ENCODE assay signal across 14 cellular contexts in the genomic region with DNA sequence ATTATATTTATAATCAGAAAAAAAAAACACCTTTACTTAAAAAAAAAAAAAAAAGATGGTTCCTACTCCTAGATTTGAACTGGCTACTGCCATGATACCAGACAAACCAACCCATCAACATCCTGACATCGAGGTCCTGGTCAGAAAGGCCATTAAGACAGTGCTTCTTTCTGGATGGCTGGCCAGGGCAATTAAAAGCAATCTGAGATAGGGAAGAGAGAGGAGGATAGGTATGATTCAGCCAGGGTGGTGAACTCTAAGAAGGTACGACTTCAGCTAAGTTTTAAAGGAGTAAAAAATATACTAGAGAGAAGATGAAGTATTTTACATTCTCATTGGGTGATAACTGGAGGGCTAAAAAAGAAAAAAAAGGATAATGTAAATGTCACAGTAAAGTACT.
"Had no signal": no experiment of that assay in that cellular context is flagged by ENCODE, and none has a peak within 500 bp of the region (broad histone marks: within the 10 kb centered on the region; RNA-seq: fewer than 3 reads in every experiment).

No MANE protein-coding gene starts in this region.

- H3K36me3 ChIP-seq: left lung, neural progenitor cell, tibial artery, uterus had no signal

- H3K79me2 ChIP-seq: parathyroid adenoma had no signal

- H3K27me3 ChIP-seq: left lung, neural progenitor cell, tibial artery, uterus had no signal

- H3K27ac Mint-ChIP-seq: activated CD4-positive, alpha-beta T cell treated with anti-CD3 and anti-CD28 coated beads, Interleukin-2, amount 10 ng/mL, durations not matched to agents 7 days and 5 days; activated naive CD4-positive, alpha-beta T cell treated with anti-CD3 and anti-CD28 coated beads for 36 hours; activated T-helper 17 cell treated with anti-CD3 and anti-CD28 coated beads, Interleukin-2, amount 50 U/mL, for 72 hours; dendritic cell treated with granulocyte-macrophage colony-stimulating factor and Interleukin-4, amounts not matched to agents 40 ng/mL and 50 ng/mL, for 4 days; neural progenitor cell; T-helper 1 cell treated with Interleukin-12 subunit alpha and Interleukin-12 subunit beta and Interleukin-4 antibody, amounts not matched to agents 30 μg/mL and 1 μg/mL, for 36 hours had no signal

- H2AFZ ChIP-seq: neural progenitor cell, parathyroid adenoma had no signal

- H3K4me3 Mint-ChIP-seq: activated CD4-positive, alpha-beta T cell treated with anti-CD3 and anti-CD28 coated beads, Interleukin-2, amount 10 ng/mL, durations not matched to agents 7 days and 5 days; activated naive CD4-positive, alpha-beta T cell treated with anti-CD3 and anti-CD28 coated beads for 36 hours; activated T-helper 17 cell treated with anti-CD3 and anti-CD28 coated beads, Interleukin-2, amount 50 U/mL, for 72 hours; dendritic cell treated with granulocyte-macrophage colony-stimulating factor and Interleukin-4, amounts not matched to agents 40 ng/mL and 50 ng/mL, for 4 days; neural progenitor cell; T-helper 1 cell treated with Interleukin-12 subunit alpha and Interleukin-12 subunit beta and Interleukin-4 antibody, amounts not matched to agents 30 μg/mL and 1 μg/mL, for 36 hours had no signal

- H3K4me2 ChIP-seq: neural progenitor cell had no signal

- H3K9ac ChIP-seq: neural progenitor cell, parathyroid adenoma had no signal

- DNase-seq: activated CD4-positive, alpha-beta T cell treated with anti-CD3 and anti-CD28 coated beads, Interleukin-2, amount 10 ng/mL, durations not matched to agents 7 days and 5 days; activated CD4-positive, CD25-positive, alpha-beta regulatory T cell; activated naive CD4-positive, alpha-beta T cell treated with anti-CD3 and anti-CD28 coated beads for 36 hours; activated T-cell treated with anti-CD3 and anti-CD28 coated beads for 4 hours; central memory CD4-positive, alpha-beta T cell; left lung; mesendoderm; tibial artery; uterus had no signal

- H3K4me1 Mint-ChIP-seq: activated CD4-positive, alpha-beta T cell treated with anti-CD3 and anti-CD28 coated beads, Interleukin-2, amount 10 ng/mL, durations not matched to agents 7 days and 5 days; activated T-helper 17 cell treated with anti-CD3 and anti-CD28 coated beads, Interleukin-2, amount 50 U/mL, for 72 hours; neural progenitor cell had no signal

- H3K27me3 Mint-ChIP-seq: activated CD4-positive, alpha-beta T cell treated with anti-CD3 and anti-CD28 coated beads, Interleukin-2, amount 10 ng/mL, durations not matched to agents 7 days and 5 days; dendritic cell treated with granulocyte-macrophage colony-stimulating factor and Interleukin-4, amounts not matched to agents 40 ng/mL and 50 ng/mL, for 4 days had no signal

- H3K9me3 ChIP-seq: left lung, tibial artery, uterus had no signal

- H3K36me3 Mint-ChIP-seq: neural progenitor cell had no signal

- H3K27ac ChIP-seq: left lung, neural progenitor cell, parathyroid adenoma, tibial artery, uterus had no signal

- H3K9me3 Mint-ChIP-seq: activated CD4-positive, alpha-beta T cell treated with anti-CD3 and anti-CD28 coated beads, Interleukin-2, amount 10 ng/mL, durations not matched to agents 7 days and 5 days; activated naive CD4-positive, alpha-beta T cell treated with anti-CD3 and anti-CD28 coated beads for 36 hours; activated T-helper 17 cell treated with anti-CD3 and anti-CD28 coated beads, Interleukin-2, amount 50 U/mL, for 72 hours; dendritic cell treated with granulocyte-macrophage colony-stimulating factor and Interleukin-4, amounts not matched to agents 40 ng/mL and 50 ng/mL, for 4 days; neural progenitor cell; T-helper 1 cell treated with Interleukin-12 subunit alpha and Interleukin-12 subunit beta and Interleukin-4 antibody, amounts not matched to agents 30 μg/mL and 1 μg/mL, for 36 hours had no signal

- H3K4me1 ChIP-seq: neural progenitor cell, tibial artery, uterus had no signal

- H3K4me3 ChIP-seq: left lung, neural progenitor cell, tibial artery, uterus had no signal
